9 cellular contexts compared by ENCODE assay signal in genomic region chr3:172104471-172105072, GRCh38.
DNase-seq lines count a peak whose midpoint lies in the region; TF ChIP-seq lines count a peak whose summit lies in the region.
"Had no signal": no experiment of that assay in that cellular context is flagged by ENCODE, and none has a peak within 500 bp of the region (broad histone marks: within the 10 kb centered on the region; RNA-seq: fewer than 3 reads in every experiment).

No MANE protein-coding gene starts in this region.

- intact Hi-C loops in uterus (cut with DNase I; ENCODE audit: low total_unique reads), result no loop called here

- no peak for TF ChIP-seq CTCF in uterus (IDR thresholded peaks at IDR 0.05)

- H3K27ac ChIP-seq in thymus (ENCODE audit: low read depth) (peak overlapping the region; percentile 5), uterus (no peak overlapping the region)

- no peaks in the 10 kb centered on the region for H3K36me3 ChIP-seq in thymus (ENCODE audit: control insufficient read depth, insufficient read depth)
- no peaks in the 10 kb centered on the region for H3K36me3 ChIP-seq in uterus
- H3K36me3 ChIP-seq: BE2C had no signal

- H3K4me1 ChIP-seq in thymus (ENCODE audit: control insufficient read depth, insufficient read depth, low read length) (peaks cover 41% of the 10 kb centered on the region), uterus (peaks cover 0 to 13% of the 10 kb centered on the region in 2 donors)
- H3K4me1 ChIP-seq: BE2C had no signal

- H3K27me3 ChIP-seq in thymus (ENCODE audit: control insufficient read depth, insufficient read depth), result no peaks in the 10 kb centered on the region
- no peaks in the 10 kb centered on the region for H3K27me3 ChIP-seq in uterus
- H3K27me3 ChIP-seq: BE2C had no signal

- TF ChIP-seq POLR2A in uterus (IDR thresholded peaks at IDR 0.05), result no peak

- WGBS in thymus, result 96% methylated on average over 2 of the region's 2 CpGs

- H3K9me3 ChIP-seq in thymus (ENCODE audit: control insufficient read depth) (no peaks in the 10 kb centered on the region), uterus (no peaks in the 10 kb centered on the region)
- H3K9me3 ChIP-seq: BE2C had no signal

- H3K4me3 ChIP-seq in thymus (ENCODE audit: low read length), result no peak overlapping the region
- no peak overlapping the region for H3K4me3 ChIP-seq in uterus

- peak; percentile 8 to 9 for DNase-seq in NCI-H526 (lab: John Stamatoyannopoulos, UW)
- DNase-seq in NCI-H526 treated with DMSO at 0.1 percent for 48 hours (lab: John Stamatoyannopoulos, UW), result no peak
- DNase-seq in SW480 (ENCODE audit: low spot score), result peak; percentile 32
- DNase-seq in iPS-NIHi11 (ENCODE audit: low spot score), result peak; percentile 83
- DNase-seq in stimulated activated CD4-positive, alpha-beta T cell treated with anti-CD3 and anti-CD28 coated beads, Interleukin-4, amount 100 ng/mL, for 24 hours, result no peak
- no peak for DNase-seq in uterus
- no peak for DNase-seq in activated gamma-delta T cell treated with Interleukin-2 at 50 U/mL for 16 hours
- DNase-seq: BE2C had no signal

Comparison
In these comparisons a context has a peak if more than half of its experiments do, and no peak if none do; other contexts are left out.
1. DNase-seq: peak in NCI-H526 (2 of 2), SW480 (single experiment) and iPS-NIHi11 (single experiment); none in NCI-H526 treated with DMSO at 0.1 percent for 48 hours (single experiment), stimulated activated CD4-positive, alpha-beta T cell treated with anti-CD3 and anti-CD28 coated beads, Interleukin-4, amount 100 ng/mL, for 24 hours (single experiment), uterus (0 of 2) and activated gamma-delta T cell treated with Interleukin-2 at 50 U/mL for 16 hours (single experiment).